14 cellular contexts compared by ENCODE assay signal in the genomic region with DNA sequence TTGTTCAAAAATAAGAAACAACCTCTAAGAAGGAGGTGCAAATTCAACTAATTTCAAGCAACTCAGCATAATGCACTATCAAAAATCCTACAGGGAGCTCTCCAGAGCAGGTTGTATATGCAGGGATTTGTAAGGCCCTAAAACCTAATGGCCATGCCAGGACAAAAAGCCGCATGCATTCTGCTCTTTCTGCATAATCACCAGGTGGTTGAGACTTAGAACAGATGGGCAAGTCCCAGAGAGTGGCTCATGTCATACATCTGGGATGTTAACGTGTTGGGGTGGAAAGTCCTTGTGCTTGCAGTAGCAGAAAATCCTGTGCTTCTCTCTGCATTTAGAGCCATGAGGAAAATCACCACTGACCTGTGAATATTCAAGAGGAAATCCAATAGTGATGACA.
A peak's percentile ranks its signal among the peaks of the same experiment; 100 is the strongest.
DNase-seq lines count a peak whose midpoint lies in the region; ATAC-seq and TF ChIP-seq lines count a peak whose summit lies in the region.
"Had no signal": no experiment of that assay in that cellular context is flagged by ENCODE, and none has a peak within 500 bp of the region (broad histone marks: within the 10 kb centered on the region; RNA-seq: fewer than 3 reads in every experiment).

No MANE protein-coding gene starts in this region.

- TF ChIP-seq CTCF in progenitor cell of endocrine pancreas (IDR thresholded peaks at IDR 0.05; ENCODE audit: unreplicated experiment): no peak

- no peak for ATAC-seq in GM21619 (IDR thresholded peaks at IDR 0.05; ENCODE audit: unreplicated experiment)
- ATAC-seq: A549 had no signal

- H3K9me3 Mint-ChIP-seq in progenitor cell of endocrine pancreas (ENCODE audit: low read depth): no peaks in the 10 kb centered on the region
- H3K9me3 Mint-ChIP-seq: CD4-positive, alpha-beta T cell; H9 had no signal

- no peaks in the 10 kb centered on the region for H3K36me3 Mint-ChIP-seq in progenitor cell of endocrine pancreas (ENCODE audit: insufficient read depth)

- H3K27me3 Mint-ChIP-seq in progenitor cell of endocrine pancreas: no peaks in the 10 kb centered on the region
- H3K27me3 Mint-ChIP-seq: CD4-positive, alpha-beta T cell had no signal

- no peaks in the 10 kb centered on the region for H3K4me1 Mint-ChIP-seq in progenitor cell of endocrine pancreas (ENCODE audit: low read depth)
- H3K4me1 Mint-ChIP-seq: H9 had no signal

- peak; percentile 87 for DNase-seq in DMS 273 (lab: John Stamatoyannopoulos, UW; ENCODE audit: unreplicated experiment)
- peak; percentile 78 for DNase-seq in NCI-H2171 (lab: John Stamatoyannopoulos, UW)
- peak; percentile 94 for DNase-seq in NCI-H82 (lab: John Stamatoyannopoulos, UW)
- DNase-seq in pons (ENCODE audit: low spot score): peak; percentile 3
- DNase-seq in progenitor cell of endocrine pancreas (ENCODE audit: low spot score, unreplicated experiment): no peak
- DNase-seq in activated CD4-positive, alpha-beta T cell treated with anti-CD3 and anti-CD28 coated beads, Interleukin-2, amount 50 U/mL, for 1 hour: no peak
- DNase-seq: AML-193; Caco-2; CD4-positive, alpha-beta T cell; DMS79 treated with DMSO at 0.1 percent for 48 hours; GF-D8; H9 had no signal

- no peak overlapping the region for H3K4me3 Mint-ChIP-seq in progenitor cell of endocrine pancreas (ENCODE audit: low read depth)
- H3K4me3 Mint-ChIP-seq: CD4-positive, alpha-beta T cell; H9 had no signal

- no peak overlapping the region for H3K27ac Mint-ChIP-seq in progenitor cell of endocrine pancreas
- H3K27ac Mint-ChIP-seq: CD4-positive, alpha-beta T cell; H9 had no signal

Comparison
In these comparisons a context has a peak if more than half of its experiments do, and no peak if none do; other contexts are left out.
1. DNase-seq: peak in DMS 273 (single experiment), NCI-H2171 (single experiment), NCI-H82 (single experiment) and pons (single experiment); none in progenitor cell of endocrine pancreas (single experiment) and activated CD4-positive, alpha-beta T cell treated with anti-CD3 and anti-CD28 coated beads, Interleukin-2, amount 50 U/mL, for 1 hour (single experiment).